2 cellular contexts compared by ENCODE assay signal in the genomic region with DNA sequence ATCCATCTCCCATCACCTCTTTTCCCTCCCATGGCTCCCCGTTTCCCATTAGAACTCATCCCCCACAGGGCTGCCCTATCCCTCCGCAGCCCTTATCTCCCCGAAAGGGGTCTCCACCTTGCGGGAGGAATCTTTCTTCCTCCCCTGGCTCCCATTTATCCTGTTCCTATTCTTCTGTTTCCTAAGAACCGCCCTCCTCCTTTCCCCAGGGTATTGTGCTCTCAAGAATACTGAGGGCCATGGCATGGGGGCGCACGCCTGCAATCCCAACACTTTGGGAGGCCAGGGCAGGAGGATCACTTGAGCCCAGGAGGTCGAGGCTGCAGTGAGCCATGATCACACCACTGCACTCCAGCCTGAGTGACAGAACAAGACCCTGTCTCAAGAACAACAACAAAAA.
TF ChIP-seq lines count a peak whose summit lies in the region.

No MANE protein-coding gene starts in this region.

TF ChIP-seq in IMR-90, 13 proteins besides CTCF, POLR2A, EP300 and RAD21:
- TF ChIP-seq ELK1 (IDR thresholded peaks at IDR 0.05; ENCODE audit: borderline replicate concordance, low read depth, low read length) (no peak), NFE2L2 (IDR thresholded peaks at IDR 0.05; ENCODE audit: low read depth, low read length) (no peak), CEBPB (IDR thresholded peaks at IDR 0.05; ENCODE audit: low read depth, low read length) (no peak), MXI1 (IDR thresholded peaks at IDR 0.05; ENCODE audit: borderline replicate concordance, low read depth, low read length) (no peak), BHLHE40 (IDR thresholded peaks at IDR 0.05; ENCODE audit: low read depth, low read length) (no peak)
- TF ChIP-seq, protein P1, sequence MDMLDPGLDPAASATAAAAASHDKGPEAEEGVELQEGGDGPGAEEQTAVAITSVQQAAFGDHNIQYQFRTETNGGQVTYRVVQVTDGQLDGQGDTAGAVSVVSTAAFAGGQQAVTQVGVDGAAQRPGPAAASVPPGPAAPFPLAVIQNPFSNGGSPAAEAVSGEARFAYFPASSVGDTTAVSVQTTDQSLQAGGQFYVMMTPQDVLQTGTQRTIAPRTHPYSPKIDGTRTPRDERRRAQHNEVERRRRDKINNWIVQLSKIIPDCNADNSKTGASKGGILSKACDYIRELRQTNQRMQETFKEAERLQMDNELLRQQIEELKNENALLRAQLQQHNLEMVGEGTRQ (IDR thresholded peaks at IDR 0.05; ENCODE audit: low read depth, low read length), result no peak
TF ChIP-seq in IMR-90: peak in this region for 0.

TF ChIP-seq in H1, 55 proteins besides CTCF, POLR2A, EP300 and RAD21:
- TF ChIP-seq GTF2F1 (IDR thresholded peaks at IDR 0.05; ENCODE audit: borderline replicate concordance, low read depth, low read length) (no peak), MAFK (IDR thresholded peaks at IDR 0.05; ENCODE audit: low read depth, low read length) (no peak), SRF (IDR thresholded peaks at IDR 0.05; ENCODE audit: low read depth, low read length) (no peak), RXRA (IDR thresholded peaks at IDR 0.05; ENCODE audit: insufficient read depth, low read depth, low read length) (no peak), BRCA1 (IDR thresholded peaks at IDR 0.05; ENCODE audit: low read depth, low read length) (no peak), SP4 (IDR thresholded peaks at IDR 0.05; ENCODE audit: low read length) (no peak), KDM4A (IDR thresholded peaks at IDR 0.05; ENCODE audit: low read depth, low read length, severe bottlenecking) (no peak), TEAD4 (IDR thresholded peaks at IDR 0.05; ENCODE audit: low read depth, low read length) (no peak), BACH1 (IDR thresholded peaks at IDR 0.05; ENCODE audit: low read length) (no peak), SP2 (IDR thresholded peaks at IDR 0.05; ENCODE audit: low read length) (no peak), SUZ12 (IDR thresholded peaks at IDR 0.05; ENCODE audit: low read length) (no peak), RNF2 (IDR thresholded peaks at IDR 0.05; ENCODE audit: borderline replicate concordance, low read depth, low read length, missing control alignments, poor library complexity, severe bottlenecking) (no peak), TAF1 (IDR thresholded peaks at IDR 0.05; ENCODE audit: low read depth, low read length) (no peak), SIN3A (conservative IDR thresholded peaks at IDR 0.05 in 1 of 2, IDR thresholded peaks at IDR 0.05 in 1 of 2; ENCODE audit: low read depth in 1 of 2, low read length in 2 of 2) (no peak)
- TF ChIP-seq, protein P2, sequence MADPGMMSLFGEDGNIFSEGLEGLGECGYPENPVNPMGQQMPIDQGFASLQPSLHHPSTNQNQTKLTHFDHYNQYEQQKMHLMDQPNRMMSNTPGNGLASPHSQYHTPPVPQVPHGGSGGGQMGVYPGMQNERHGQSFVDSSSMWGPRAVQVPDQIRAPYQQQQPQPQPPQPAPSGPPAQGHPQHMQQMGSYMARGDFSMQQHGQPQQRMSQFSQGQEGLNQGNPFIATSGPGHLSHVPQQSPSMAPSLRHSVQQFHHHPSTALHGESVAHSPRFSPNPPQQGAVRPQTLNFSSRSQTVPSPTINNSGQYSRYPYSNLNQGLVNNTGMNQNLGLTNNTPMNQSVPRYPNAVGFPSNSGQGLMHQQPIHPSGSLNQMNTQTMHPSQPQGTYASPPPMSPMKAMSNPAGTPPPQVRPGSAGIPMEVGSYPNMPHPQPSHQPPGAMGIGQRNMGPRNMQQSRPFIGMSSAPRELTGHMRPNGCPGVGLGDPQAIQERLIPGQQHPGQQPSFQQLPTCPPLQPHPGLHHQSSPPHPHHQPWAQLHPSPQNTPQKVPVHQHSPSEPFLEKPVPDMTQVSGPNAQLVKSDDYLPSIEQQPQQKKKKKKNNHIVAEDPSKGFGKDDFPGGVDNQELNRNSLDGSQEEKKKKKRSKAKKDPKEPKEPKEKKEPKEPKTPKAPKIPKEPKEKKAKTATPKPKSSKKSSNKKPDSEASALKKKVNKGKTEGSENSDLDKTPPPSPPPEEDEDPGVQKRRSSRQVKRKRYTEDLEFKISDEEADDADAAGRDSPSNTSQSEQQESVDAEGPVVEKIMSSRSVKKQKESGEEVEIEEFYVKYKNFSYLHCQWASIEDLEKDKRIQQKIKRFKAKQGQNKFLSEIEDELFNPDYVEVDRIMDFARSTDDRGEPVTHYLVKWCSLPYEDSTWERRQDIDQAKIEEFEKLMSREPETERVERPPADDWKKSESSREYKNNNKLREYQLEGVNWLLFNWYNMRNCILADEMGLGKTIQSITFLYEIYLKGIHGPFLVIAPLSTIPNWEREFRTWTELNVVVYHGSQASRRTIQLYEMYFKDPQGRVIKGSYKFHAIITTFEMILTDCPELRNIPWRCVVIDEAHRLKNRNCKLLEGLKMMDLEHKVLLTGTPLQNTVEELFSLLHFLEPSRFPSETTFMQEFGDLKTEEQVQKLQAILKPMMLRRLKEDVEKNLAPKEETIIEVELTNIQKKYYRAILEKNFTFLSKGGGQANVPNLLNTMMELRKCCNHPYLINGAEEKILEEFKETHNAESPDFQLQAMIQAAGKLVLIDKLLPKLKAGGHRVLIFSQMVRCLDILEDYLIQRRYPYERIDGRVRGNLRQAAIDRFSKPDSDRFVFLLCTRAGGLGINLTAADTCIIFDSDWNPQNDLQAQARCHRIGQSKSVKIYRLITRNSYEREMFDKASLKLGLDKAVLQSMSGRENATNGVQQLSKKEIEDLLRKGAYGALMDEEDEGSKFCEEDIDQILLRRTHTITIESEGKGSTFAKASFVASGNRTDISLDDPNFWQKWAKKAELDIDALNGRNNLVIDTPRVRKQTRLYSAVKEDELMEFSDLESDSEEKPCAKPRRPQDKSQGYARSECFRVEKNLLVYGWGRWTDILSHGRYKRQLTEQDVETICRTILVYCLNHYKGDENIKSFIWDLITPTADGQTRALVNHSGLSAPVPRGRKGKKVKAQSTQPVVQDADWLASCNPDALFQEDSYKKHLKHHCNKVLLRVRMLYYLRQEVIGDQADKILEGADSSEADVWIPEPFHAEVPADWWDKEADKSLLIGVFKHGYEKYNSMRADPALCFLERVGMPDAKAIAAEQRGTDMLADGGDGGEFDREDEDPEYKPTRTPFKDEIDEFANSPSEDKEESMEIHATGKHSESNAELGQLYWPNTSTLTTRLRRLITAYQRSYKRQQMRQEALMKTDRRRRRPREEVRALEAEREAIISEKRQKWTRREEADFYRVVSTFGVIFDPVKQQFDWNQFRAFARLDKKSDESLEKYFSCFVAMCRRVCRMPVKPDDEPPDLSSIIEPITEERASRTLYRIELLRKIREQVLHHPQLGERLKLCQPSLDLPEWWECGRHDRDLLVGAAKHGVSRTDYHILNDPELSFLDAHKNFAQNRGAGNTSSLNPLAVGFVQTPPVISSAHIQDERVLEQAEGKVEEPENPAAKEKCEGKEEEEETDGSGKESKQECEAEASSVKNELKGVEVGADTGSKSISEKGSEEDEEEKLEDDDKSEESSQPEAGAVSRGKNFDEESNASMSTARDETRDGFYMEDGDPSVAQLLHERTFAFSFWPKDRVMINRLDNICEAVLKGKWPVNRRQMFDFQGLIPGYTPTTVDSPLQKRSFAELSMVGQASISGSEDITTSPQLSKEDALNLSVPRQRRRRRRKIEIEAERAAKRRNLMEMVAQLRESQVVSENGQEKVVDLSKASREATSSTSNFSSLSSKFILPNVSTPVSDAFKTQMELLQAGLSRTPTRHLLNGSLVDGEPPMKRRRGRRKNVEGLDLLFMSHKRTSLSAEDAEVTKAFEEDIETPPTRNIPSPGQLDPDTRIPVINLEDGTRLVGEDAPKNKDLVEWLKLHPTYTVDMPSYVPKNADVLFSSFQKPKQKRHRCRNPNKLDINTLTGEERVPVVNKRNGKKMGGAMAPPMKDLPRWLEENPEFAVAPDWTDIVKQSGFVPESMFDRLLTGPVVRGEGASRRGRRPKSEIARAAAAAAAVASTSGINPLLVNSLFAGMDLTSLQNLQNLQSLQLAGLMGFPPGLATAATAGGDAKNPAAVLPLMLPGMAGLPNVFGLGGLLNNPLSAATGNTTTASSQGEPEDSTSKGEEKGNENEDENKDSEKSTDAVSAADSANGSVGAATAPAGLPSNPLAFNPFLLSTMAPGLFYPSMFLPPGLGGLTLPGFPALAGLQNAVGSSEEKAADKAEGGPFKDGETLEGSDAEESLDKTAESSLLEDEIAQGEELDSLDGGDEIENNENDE (IDR thresholded peaks at IDR 0.05; ENCODE audit: insufficient replicate concordance, low read length), result no peak
